ENCODE assay signal across 7 cellular contexts in genomic region chr17:22490399-22490798, GRCh38.
"Had no signal": no experiment of that assay in that cellular context is flagged by ENCODE, and none has a peak within 500 bp of the region (broad histone marks: within the 10 kb centered on the region; RNA-seq: fewer than 3 reads in every experiment).

No MANE protein-coding gene starts in this region.

- H3K4me3 ChIP-seq: K562 had no signal

- H3K4me3 Mint-ChIP-seq: IgD-negative memory B cell had no signal

- ATAC-seq: HepG2, K562 had no signal

- H3K4me1 Mint-ChIP-seq: IgD-negative memory B cell had no signal

- H3K27ac ChIP-seq: HL-60 had no signal

- DNase-seq: IMR-90, KBM-7, KG1 had no signal

- H3K27me3 Mint-ChIP-seq: IgD-negative memory B cell had no signal
